ENCODE assay signal across 8 cellular contexts in genomic region chr1:31760901-31761470, GRCh38. TPM values are rescaled to one million over a fixed set of nuclear protein-coding genes. Genes with fewer than 3 reads are reported as not detected.
DNase-seq lines count a peak whose midpoint lies in the region; ATAC-seq and TF ChIP-seq lines count a peak whose summit lies in the region.

No MANE protein-coding gene starts in this region.

- H3K4me1 ChIP-seq in osteoblast (ENCODE audit: insufficient read depth, low read length) (peaks cover 36% of the 10 kb centered on the region), urinary bladder (ENCODE audit: insufficient read depth) (no peaks in the 10 kb centered on the region)

- WGBS in urinary bladder, result 3% methylated on average over 27 of the region's 27 CpGs

- H3K4me2 ChIP-seq in osteoblast (ENCODE audit: insufficient read depth, low read length), result peak overlapping the region; percentile 92

- no peak for ATAC-seq in HG03354 (IDR thresholded peaks at IDR 0.05; ENCODE audit: poor library complexity, severe bottlenecking, unreplicated experiment)

- no peak for TF ChIP-seq CTCF in HFFc6 (IDR thresholded peaks at IDR 0.05)
- TF ChIP-seq CTCF in osteoblast (IDR thresholded peaks at IDR 0.05; ENCODE audit: extremely low read depth, low read depth, low read length), result no peak

- H3K9me3 Mint-ChIP-seq in HFFc6, result no peaks in the 10 kb centered on the region

- peaks cover 45% of the 10 kb centered on the region for H3K4me1 Mint-ChIP-seq in HFFc6 (ENCODE audit: low read depth)

- H3K36me3 ChIP-seq in osteoblast (ENCODE audit: insufficient read depth, low read length) (no peaks in the 10 kb centered on the region), urinary bladder (ENCODE audit: insufficient read depth) (no peaks in the 10 kb centered on the region)

- peak overlapping the region; percentile 85 for H2AFZ ChIP-seq in osteoblast (ENCODE audit: low read length)

- no peaks in the 10 kb centered on the region for H3K36me3 Mint-ChIP-seq in HFFc6 (ENCODE audit: low read depth)

- peak overlapping the region; percentile 82 for H3K27ac Mint-ChIP-seq in HFFc6

- DNase-seq in AG08396 (ENCODE audit: low spot score) (peak; percentile 93), HFFc6 (peak; percentile 73), SHP77 (lab: John Stamatoyannopoulos, UW) (peak; percentile 69 to 78), germinal center (ENCODE audit: low spot score) (peak; percentile 70), osteoblast (ENCODE audit: insufficient read length, low spot score, missing footprints) (peak; percentile 99)
- peak in 3 of 4 experiments; percentile 10 to 60 (median 48) for DNase-seq in activated naive CD4-positive, alpha-beta T cell (lab: John Stamatoyannopoulos, UW)

- H3K4me3 ChIP-seq in osteoblast (ENCODE audit: insufficient read depth, low read length) (peak overlapping the region; percentile 74), urinary bladder (ENCODE audit: low read depth, low read length) (peak overlapping the region; percentile 48)

- no peaks in the 10 kb centered on the region for H3K27me3 ChIP-seq in osteoblast (ENCODE audit: insufficient read depth, low read length)

- H3K27ac ChIP-seq in osteoblast (ENCODE audit: low read depth, low read length), result peak overlapping the region; percentile 19
- no peak overlapping the region for H3K27ac ChIP-seq in urinary bladder (ENCODE audit: low read depth)

- peak overlapping the region; percentile 73 for H3K4me3 Mint-ChIP-seq in HFFc6

- H3K9me3 ChIP-seq in osteoblast (ENCODE audit: low read depth, low read length), result no peaks in the 10 kb centered on the region

- H3K27me3 Mint-ChIP-seq in HFFc6 (ENCODE audit: insufficient read depth), result no peaks in the 10 kb centered on the region; the same call in 1 of the 2 replicates

- peaks cover 10% of the 10 kb centered on the region for H4K20me1 ChIP-seq in osteoblast (ENCODE audit: insufficient read depth, low read length)

- H3K79me2 ChIP-seq in osteoblast (ENCODE audit: insufficient read depth, low read length), result peaks cover 2% of the 10 kb centered on the region

RNA-seq across cellular contexts. Expression of gene ADGRB2, which starts 3.2 kb away (rescaled TPM):
- 1 to 10 TPM; 4.9 to 8.8 (median 6.4) TPM for total RNA-seq in HFFc6 (2021; fragmentation: NEBNext Ultra II Directional; extraction: Animal tissue kit (Norgen Biotek cat#: 25700))
- total RNA-seq in osteoblast (5.8 and 7.4 TPM in 2 replicates), urinary bladder (13.4 TPM)
- 6.1 TPM for polyA plus RNA-seq in urinary bladder

RNA-seq across cellular contexts. Expression of gene SPOCD1, which starts 54.8 kb away (rescaled TPM):
- total RNA-seq in HFFc6 (2021; fragmentation: NEBNext Ultra II Directional; extraction: Animal tissue kit (Norgen Biotek cat#: 25700)), result 10 to 100 TPM; 33.7 to 40.4 (median 35.8) TPM
- total RNA-seq in osteoblast (58.6 and 67.8 TPM in 2 replicates), urinary bladder (0.90 TPM)
- polyA plus RNA-seq in urinary bladder, result 5.7 TPM

RNA-seq across cellular contexts. Expression of gene COL16A1, which starts 57.2 kb away (rescaled TPM):
- 100 to 1,000 TPM in 1 of 6 experiments, 10 to 100 TPM in 5; 74.1 to 100 (median 87.6) TPM for total RNA-seq in HFFc6 (2021; fragmentation: NEBNext Ultra II Directional; extraction: Animal tissue kit (Norgen Biotek cat#: 25700))
- total RNA-seq in osteoblast, result 158 and 197 TPM in 2 replicates
- total RNA-seq in urinary bladder, result 217 TPM
- 166 TPM for polyA plus RNA-seq in urinary bladder

Comparison
In these comparisons a context has a peak if more than half of its experiments do, and no peak if none do; other contexts are left out.
1. DNase-seq: peak in every context shown above with its lines; median percentile 99 in osteoblast; 93 in AG08396; 74 in SHP77; 73 in HFFc6; 70 in germinal center; 48 in activated naive CD4-positive, alpha-beta T cell.
2. RNA of gene SPOCD1, which starts 54.8 kb away (total RNA-seq): 58.6 to 67.8 TPM in osteoblast and 33.7 to 40.4 TPM in HFFc6; 0.90 TPM in urinary bladder (single experiment); every median in the first group is over 10 times any median in the second.